Comparison of ENCODE assay signal across 1 cellular context in the genomic region with DNA sequence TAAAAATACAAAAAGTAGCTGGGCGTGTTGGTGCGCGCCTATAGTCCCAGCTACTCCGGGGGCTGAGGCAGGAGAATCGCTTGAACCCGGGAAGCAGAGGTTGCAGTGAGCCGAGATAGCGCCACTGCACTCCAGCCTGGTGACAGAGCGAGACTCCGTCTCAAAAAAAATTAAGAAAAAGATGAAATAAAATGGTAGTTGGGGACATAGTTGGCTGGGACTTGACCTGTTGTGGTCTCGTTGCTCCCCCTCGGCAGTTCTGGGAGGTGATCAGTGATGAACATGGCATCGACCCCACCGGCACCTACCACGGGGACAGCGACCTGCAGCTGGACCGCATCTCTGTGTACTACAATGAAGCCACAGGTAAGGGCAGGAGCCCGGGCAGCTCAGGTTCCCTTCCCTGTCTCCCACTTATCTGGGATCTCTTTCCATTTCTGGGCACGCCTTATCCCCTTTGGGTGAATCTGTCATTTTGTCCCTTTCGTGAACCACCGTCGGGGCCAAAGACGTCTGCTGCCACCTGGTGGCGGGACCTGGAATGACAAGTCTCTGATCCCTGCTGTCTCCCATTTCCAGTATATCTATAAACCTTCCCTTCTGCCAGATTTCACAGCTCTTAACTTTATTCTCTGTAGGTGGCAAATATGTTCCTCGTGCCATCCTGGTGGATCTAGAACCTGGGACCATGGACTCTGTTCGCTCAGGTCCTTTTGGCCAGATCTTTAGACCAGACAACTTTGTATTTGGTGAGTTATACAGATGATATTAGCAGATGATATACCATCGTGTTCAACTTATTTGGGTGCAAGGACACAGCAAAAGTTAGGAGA.
TF ChIP-seq lines count a peak whose summit lies in the region.

No MANE protein-coding gene starts in this region.

TF ChIP-seq in liver, 16 proteins besides CTCF, POLR2A, EP300 and RAD21 (continued from another document):
- TF ChIP-seq, protein P1, sequence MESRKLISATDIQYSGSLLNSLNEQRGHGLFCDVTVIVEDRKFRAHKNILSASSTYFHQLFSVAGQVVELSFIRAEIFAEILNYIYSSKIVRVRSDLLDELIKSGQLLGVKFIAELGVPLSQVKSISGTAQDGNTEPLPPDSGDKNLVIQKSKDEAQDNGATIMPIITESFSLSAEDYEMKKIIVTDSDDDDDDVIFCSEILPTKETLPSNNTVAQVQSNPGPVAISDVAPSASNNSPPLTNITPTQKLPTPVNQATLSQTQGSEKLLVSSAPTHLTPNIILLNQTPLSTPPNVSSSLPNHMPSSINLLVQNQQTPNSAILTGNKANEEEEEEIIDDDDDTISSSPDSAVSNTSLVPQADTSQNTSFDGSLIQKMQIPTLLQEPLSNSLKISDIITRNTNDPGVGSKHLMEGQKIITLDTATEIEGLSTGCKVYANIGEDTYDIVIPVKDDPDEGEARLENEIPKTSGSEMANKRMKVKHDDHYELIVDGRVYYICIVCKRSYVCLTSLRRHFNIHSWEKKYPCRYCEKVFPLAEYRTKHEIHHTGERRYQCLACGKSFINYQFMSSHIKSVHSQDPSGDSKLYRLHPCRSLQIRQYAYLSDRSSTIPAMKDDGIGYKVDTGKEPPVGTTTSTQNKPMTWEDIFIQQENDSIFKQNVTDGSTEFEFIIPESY (IDR thresholded peaks at IDR 0.05) = no peak
- TF ChIP-seq, protein P2, sequence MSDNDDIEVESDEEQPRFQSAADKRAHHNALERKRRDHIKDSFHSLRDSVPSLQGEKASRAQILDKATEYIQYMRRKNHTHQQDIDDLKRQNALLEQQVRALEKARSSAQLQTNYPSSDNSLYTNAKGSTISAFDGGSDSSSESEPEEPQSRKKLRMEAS (IDR thresholded peaks at IDR 0.05) = no peak
- TF ChIP-seq JUND (IDR thresholded peaks at IDR 0.05) = no peak
- no peak for TF ChIP-seq GABPA (IDR thresholded peaks at IDR 0.05 in 1 of 2, conservative IDR thresholded peaks at IDR 0.05 in 1 of 2)
